ENCODE assay signal across 1 cellular context in genomic region chr1:54488065-54488750, GRCh38.
TF ChIP-seq lines count a peak whose summit lies in the region.

No MANE protein-coding gene starts in this region.

TF ChIP-seq in A549, 52 proteins besides CTCF, POLR2A, EP300 and RAD21 (continued from another document):
- TF ChIP-seq RARB (CRISPR knock-in tag; IDR thresholded peaks at IDR 0.05) (no peak), SREBF2 (IDR thresholded peaks at IDR 0.05) (no peak), EHMT2 (IDR thresholded peaks at IDR 0.05; ENCODE audit: low read depth) (no peak), BHLHE40 (IDR thresholded peaks at IDR 0.05; ENCODE audit: low read depth, low read length) (no peak), FOSB (CRISPR knock-in tag; IDR thresholded peaks at IDR 0.05) (no peak), FOSL2 (IDR thresholded peaks at IDR 0.05) (no peak), FOSL2 (CRISPR knock-in tag; IDR thresholded peaks at IDR 0.05) (no peak), MAFK (IDR thresholded peaks at IDR 0.05; ENCODE audit: partially characterized antibody) (no peak), GATA3 (IDR thresholded peaks at IDR 0.05; ENCODE audit: borderline replicate concordance) (no peak), E2F6 (IDR thresholded peaks at IDR 0.05; ENCODE audit: borderline replicate concordance, low read depth) (peak; percentile 67; the same call in 1 of the 2 replicates), NPAS2 (CRISPR knock-in tag; IDR thresholded peaks at IDR 0.05; ENCODE audit: borderline replicate concordance) (no peak), MAZ (IDR thresholded peaks at IDR 0.05; ENCODE audit: borderline replicate concordance, low read depth, low read length) (0 out of 2 replicates have a peak, but pooled peaks have one; percentile 46), ZC3H11A (IDR thresholded peaks at IDR 0.05) (no peak), ZSCAN20 (CRISPR knock-in tag; IDR thresholded peaks at IDR 0.05) (no peak), RFX5 (IDR thresholded peaks at IDR 0.05) (no peak), CHD4 (IDR thresholded peaks at IDR 0.05; ENCODE audit: borderline replicate concordance) (no peak), HOXB5 (CRISPR knock-in tag; IDR thresholded peaks at IDR 0.05) (no peak), CBX8 (IDR thresholded peaks at IDR 0.05) (no peak), JUNB (IDR thresholded peaks at IDR 0.05) (no peak), CBX2 (IDR thresholded peaks at IDR 0.05; ENCODE audit: borderline replicate concordance, low read depth) (no peak), JUN (IDR thresholded peaks at IDR 0.05) (peak; percentile 66 to 70; a peak in 4 of 5 replicates), CEBPB (IDR thresholded peaks at IDR 0.05) (no peak), EHF (CRISPR knock-in tag; IDR thresholded peaks at IDR 0.05) (no peak), SMC3 (IDR thresholded peaks at IDR 0.05) (peak; percentile 62), HDAC2 (IDR thresholded peaks at IDR 0.05) (no peak), HOXB13 (CRISPR knock-in tag; IDR thresholded peaks at IDR 0.05; ENCODE audit: low read depth) (no peak), TP53 (CRISPR knock-in tag; IDR thresholded peaks at IDR 0.05) (0 out of 2 replicates have a peak, but pooled peaks have one; percentile 19), POLR2AphosphoS2 (conservative IDR thresholded peaks at IDR 0.05; ENCODE audit: low read length) (no peak), HOXA7 (CRISPR knock-in tag; IDR thresholded peaks at IDR 0.05) (no peak), NFE2L2 (conservative IDR thresholded peaks at IDR 0.05; ENCODE audit: low read length) (no peak), MAX (IDR thresholded peaks at IDR 0.05) (peak; percentile 76), FOXS1 (CRISPR knock-in tag; IDR thresholded peaks at IDR 0.05) (no peak), MYC (IDR thresholded peaks at IDR 0.05; ENCODE audit: borderline replicate concordance, low read length) (no peak), RCOR1 (IDR thresholded peaks at IDR 0.05; ENCODE audit: low read depth, low read length) (no peak)
- TF ChIP-seq, protein P1, sequence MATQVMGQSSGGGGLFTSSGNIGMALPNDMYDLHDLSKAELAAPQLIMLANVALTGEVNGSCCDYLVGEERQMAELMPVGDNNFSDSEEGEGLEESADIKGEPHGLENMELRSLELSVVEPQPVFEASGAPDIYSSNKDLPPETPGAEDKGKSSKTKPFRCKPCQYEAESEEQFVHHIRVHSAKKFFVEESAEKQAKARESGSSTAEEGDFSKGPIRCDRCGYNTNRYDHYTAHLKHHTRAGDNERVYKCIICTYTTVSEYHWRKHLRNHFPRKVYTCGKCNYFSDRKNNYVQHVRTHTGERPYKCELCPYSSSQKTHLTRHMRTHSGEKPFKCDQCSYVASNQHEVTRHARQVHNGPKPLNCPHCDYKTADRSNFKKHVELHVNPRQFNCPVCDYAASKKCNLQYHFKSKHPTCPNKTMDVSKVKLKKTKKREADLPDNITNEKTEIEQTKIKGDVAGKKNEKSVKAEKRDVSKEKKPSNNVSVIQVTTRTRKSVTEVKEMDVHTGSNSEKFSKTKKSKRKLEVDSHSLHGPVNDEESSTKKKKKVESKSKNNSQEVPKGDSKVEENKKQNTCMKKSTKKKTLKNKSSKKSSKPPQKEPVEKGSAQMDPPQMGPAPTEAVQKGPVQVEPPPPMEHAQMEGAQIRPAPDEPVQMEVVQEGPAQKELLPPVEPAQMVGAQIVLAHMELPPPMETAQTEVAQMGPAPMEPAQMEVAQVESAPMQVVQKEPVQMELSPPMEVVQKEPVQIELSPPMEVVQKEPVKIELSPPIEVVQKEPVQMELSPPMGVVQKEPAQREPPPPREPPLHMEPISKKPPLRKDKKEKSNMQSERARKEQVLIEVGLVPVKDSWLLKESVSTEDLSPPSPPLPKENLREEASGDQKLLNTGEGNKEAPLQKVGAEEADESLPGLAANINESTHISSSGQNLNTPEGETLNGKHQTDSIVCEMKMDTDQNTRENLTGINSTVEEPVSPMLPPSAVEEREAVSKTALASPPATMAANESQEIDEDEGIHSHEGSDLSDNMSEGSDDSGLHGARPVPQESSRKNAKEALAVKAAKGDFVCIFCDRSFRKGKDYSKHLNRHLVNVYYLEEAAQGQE (IDR thresholded peaks at IDR 0.05) = no peak
